Comparison of ENCODE assay signal across 9 cellular contexts in the genomic region with DNA sequence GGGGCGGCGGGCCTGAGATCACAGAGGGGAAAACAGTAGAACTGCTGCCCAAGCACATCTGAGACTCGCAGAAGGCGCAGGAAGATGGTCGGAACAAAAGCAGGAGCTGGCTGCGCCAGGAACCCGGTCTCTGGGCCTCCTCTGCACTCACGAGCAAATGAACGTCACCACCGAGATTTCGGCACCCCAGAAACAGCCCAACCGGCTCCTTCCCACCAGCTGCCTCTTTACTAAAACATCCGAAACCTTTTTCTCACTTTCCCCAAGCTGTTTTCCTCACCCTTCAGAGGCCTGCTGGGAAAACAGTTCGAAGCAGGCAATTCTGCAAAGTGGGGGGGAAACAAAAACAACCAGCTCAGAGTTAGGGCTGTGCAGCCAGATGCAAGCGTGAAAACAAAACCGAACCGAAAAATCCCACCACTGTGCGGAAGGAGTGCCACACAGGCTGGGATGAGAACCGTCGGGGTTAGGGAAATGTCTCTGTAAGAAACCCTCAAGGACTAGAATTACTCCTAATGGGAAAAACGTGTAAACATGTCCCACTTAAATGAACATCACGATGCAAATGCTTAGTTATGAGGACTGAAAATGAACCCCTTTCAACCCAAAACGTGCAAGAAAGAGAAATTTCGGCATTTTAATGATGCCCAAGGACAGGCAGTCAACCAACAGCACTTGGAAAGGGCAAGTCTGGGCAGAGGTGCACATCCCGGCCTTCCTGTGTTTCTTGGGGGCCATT. TPM values are rescaled to one million over a fixed set of nuclear protein-coding genes. Genes with fewer than 3 reads are reported as not detected.
A peak's percentile ranks its signal among the peaks of the same experiment; 100 is the strongest.
DNase-seq lines count a peak whose midpoint lies in the region; ATAC-seq and TF ChIP-seq lines count a peak whose summit lies in the region.
"Had no signal": no experiment of that assay in that cellular context is flagged by ENCODE, and none has a peak within 500 bp of the region (broad histone marks: within the 10 kb centered on the region; RNA-seq: fewer than 3 reads in every experiment).

No MANE protein-coding gene starts in this region.

- H3K36me3 ChIP-seq in right lobe of liver (peaks cover 0 to 38% (median 22%) of the 10 kb centered on the region in 4 donors), subcutaneous abdominal adipose tissue (ENCODE audit: control insufficient read depth in 5 of 5, insufficient read depth in 5 of 5, low read length in 5 of 5) (peaks cover 0 to 37% (median 34%) of the 10 kb centered on the region in 5 donors)

- H3K4me1 ChIP-seq in right lobe of liver (no peaks in the 10 kb centered on the region), subcutaneous abdominal adipose tissue (ENCODE audit: control insufficient read depth in 5 of 5, insufficient read depth in 5 of 5, low read length in 5 of 5) (peaks cover 4 to 18% (median 12%) of the 10 kb centered on the region in 5 donors)

- intact Hi-C loops in right lobe of liver (cut with DNase I): no loop called here

- no peak overlapping the region for H3K4me3 ChIP-seq in right lobe of liver
- peak overlapping the region; percentile 36 to 61 (median 55) for H3K4me3 ChIP-seq in subcutaneous abdominal adipose tissue (ENCODE audit: low read depth in 1 of 5, low read length in 5 of 5)
- H3K4me3 ChIP-seq: body of pancreas had no signal

- H3K27ac ChIP-seq in right lobe of liver (no peak overlapping the region), subcutaneous abdominal adipose tissue (ENCODE audit: low read depth, low read length) (peak overlapping the region; percentile 23)

- H3K27me3 ChIP-seq in right lobe of liver (no peaks in the 10 kb centered on the region), subcutaneous abdominal adipose tissue (ENCODE audit: control insufficient read depth in 5 of 5, insufficient read depth in 4 of 5, low read length in 5 of 5) (no peaks in the 10 kb centered on the region)
- H3K27me3 ChIP-seq: body of pancreas had no signal

- TF ChIP-seq POLR2A in right lobe of liver (IDR thresholded peaks at IDR 0.05): no peak

- DNase-seq in HCEC 1CT (peak; percentile 8), epidermal melanocyte (ENCODE audit: insufficient read length, low spot score) (peak; percentile 62), right lobe of liver (peak in 2 of 3 donors; percentile 2 to 39), NK-92 (lab: John Stamatoyannopoulos, UW; ENCODE audit: unreplicated experiment) (no peak), NCI-H2081 (lab: John Stamatoyannopoulos, UW) (no peak), NCI-H187 treated with DMSO at 0.1 percent for 48 hours (lab: John Stamatoyannopoulos, UW) (no peak)

- TF ChIP-seq CTCF in right lobe of liver (IDR thresholded peaks at IDR 0.05): no peak

- peak overlapping the region in 3 of 5 donors; percentile 19 to 33 (median 28) for H3K9ac ChIP-seq in subcutaneous abdominal adipose tissue (ENCODE audit: low read length in 5 of 5)

- peak in 1 of 4 donors; percentile 14 for ATAC-seq in right lobe of liver
- no peak for ATAC-seq in GM18868 (IDR thresholded peaks at IDR 0.05; ENCODE audit: unreplicated experiment)
- ATAC-seq: body of pancreas had no signal

- H3K9me3 ChIP-seq in right lobe of liver (no peaks in the 10 kb centered on the region), subcutaneous abdominal adipose tissue (ENCODE audit: control insufficient read depth in 5 of 5, low read length in 5 of 5) (no peaks in the 10 kb centered on the region)
- H3K9me3 ChIP-seq: body of pancreas had no signal

- 68% methylated on average over 14 of the region's 25 CpGs for WGBS in right lobe of liver (ENCODE audit: insufficient coverage, low coverage, low lambda C conversion rate, missing lambda C conversion rate)

RNA-seq across cellular contexts. Expression of gene DHRSX, which starts 15.9 kb away (rescaled TPM):
- total RNA-seq in right lobe of liver: 10 to 100 TPM; 15.6 to 34.5 (median 29.0) TPM

RNA-seq across cellular contexts. Expression of gene ZBED1, which starts 15.9 kb away (rescaled TPM):
- total RNA-seq in right lobe of liver: 10 to 100 TPM; 21.7 to 44.6 (median 36.9) TPM

Comparison
In these comparisons a context has a peak if more than half of its experiments do, and no peak if none do; other contexts are left out.
1. DNase-seq: peak in HCEC 1CT (single experiment), epidermal melanocyte (single experiment) and right lobe of liver (2 of 3); none in NK-92 (single experiment), NCI-H2081 (0 of 2) and NCI-H187 treated with DMSO at 0.1 percent for 48 hours (single experiment).
2. H3K4me3 ChIP-seq: peak in subcutaneous abdominal adipose tissue (5 of 5); none in right lobe of liver (0 of 3).